ENCODE assay signal across 1 cellular context in the genomic region with DNA sequence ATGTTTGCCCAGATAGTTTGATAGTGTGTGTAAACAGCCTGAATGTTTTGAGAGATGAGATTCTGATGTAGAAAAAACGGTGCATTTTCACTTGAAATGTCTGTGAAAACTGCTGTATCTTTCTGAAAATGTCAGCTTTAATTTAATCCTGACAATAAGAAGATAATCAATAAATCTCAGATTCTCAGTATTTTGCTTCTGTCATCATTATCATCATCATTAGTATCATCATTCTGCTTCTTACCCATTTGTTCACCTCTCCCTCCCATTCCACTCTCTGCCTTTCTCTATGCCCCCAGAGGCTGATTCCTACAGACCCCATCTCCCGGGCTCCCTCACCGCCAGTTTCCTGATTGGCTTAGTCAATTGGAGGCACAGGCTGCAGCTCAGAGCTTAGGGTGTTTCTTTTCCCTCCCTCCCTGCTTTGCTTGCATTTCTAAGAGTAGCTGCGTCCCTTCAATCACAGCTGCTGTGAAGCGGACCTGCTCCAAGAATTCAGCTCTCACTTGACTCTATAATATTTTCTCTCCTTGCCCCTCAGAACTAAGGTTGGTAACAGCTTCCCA.
TF ChIP-seq lines count a peak whose summit lies in the region.

No MANE protein-coding gene starts in this region.

TF ChIP-seq in H1, 55 proteins besides CTCF, POLR2A, EP300 and RAD21:
- TF ChIP-seq HDAC6 (IDR thresholded peaks at IDR 0.05; ENCODE audit: low read depth, low read length) = no peak
